In the genomic region with DNA sequence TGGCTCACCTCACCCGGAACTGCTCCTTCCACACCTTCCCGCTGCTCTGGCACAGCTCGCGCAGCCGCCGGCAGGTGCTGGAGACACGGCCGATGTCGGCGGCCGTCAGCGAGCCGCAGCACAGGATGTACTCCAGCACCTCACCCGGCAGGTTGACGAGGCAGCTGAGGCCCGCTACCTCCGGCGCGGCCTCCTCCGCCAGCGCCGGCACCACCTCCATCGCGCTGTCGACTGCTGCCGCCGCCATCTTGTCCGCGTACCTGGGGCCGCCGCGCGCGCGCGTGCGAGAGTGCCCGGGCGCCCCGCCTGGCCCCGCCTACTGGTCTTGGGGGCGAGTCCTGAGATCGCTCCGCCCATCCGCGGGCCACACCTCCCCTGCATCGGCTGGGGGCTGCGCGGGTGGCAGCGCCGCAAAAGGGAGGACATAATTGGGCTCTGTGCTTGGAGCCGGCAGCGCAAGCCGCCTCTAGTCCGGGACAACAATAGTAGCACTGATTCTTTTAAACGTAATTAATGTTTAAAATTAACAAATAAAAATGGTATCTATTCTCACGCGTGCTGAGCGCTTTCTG, we compare ENCODE assay signal across 8 cellular contexts. TPM values are rescaled to one million over a fixed set of nuclear protein-coding genes. Genes with fewer than 3 reads are reported as not detected.
DNase-seq lines count a peak whose midpoint lies in the region; ATAC-seq, FAIRE-seq and TF ChIP-seq lines count a peak whose summit lies in the region.

A gene with protein sequence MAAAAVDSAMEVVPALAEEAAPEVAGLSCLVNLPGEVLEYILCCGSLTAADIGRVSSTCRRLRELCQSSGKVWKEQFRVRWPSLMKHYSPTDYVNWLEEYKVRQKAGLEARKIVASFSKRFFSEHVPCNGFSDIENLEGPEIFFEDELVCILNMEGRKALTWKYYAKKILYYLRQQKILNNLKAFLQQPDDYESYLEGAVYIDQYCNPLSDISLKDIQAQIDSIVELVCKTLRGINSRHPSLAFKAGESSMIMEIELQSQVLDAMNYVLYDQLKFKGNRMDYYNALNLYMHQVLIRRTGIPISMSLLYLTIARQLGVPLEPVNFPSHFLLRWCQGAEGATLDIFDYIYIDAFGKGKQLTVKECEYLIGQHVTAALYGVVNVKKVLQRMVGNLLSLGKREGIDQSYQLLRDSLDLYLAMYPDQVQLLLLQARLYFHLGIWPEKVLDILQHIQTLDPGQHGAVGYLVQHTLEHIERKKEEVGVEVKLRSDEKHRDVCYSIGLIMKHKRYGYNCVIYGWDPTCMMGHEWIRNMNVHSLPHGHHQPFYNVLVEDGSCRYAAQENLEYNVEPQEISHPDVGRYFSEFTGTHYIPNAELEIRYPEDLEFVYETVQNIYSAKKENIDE (minus strand): TSS at position 261 of the 572 bp plus-strand sequence. CDS start 14 bp downstream, at position 247.

- H3K27ac Mint-ChIP-seq in CD8-positive, alpha-beta memory T cell: peak within 1 kb of the TSS; percentile 70 to 96 (median 93)

- TF ChIP-seq EP300 in H1 (IDR thresholded peaks at IDR 0.05; ENCODE audit: borderline replicate concordance in 1 of 2, low read depth in 2 of 2, low read length in 2 of 2): no peak

- no peaks in the 10 kb centered on the region for H3K9me3 ChIP-seq in CD8-positive, alpha-beta memory T cell (ENCODE audit: low read length)
- no peaks in the 10 kb centered on the region for H3K9me3 ChIP-seq in H1 (ENCODE audit: insufficient read depth in 2 of 2, low read depth in 1 of 2, low read length in 1 of 2)

- peak within 1 kb of the TSS; percentile 97 for H4K8ac ChIP-seq in H1 (ENCODE audit: extremely low read depth, insufficient read depth, low read length)
- no peak within 1 kb of the TSS for H4K8ac ChIP-seq in mesendoderm (ENCODE audit: low read depth, low read length)

- no peak within 1 kb of the TSS for H3K14ac ChIP-seq in H1 (ENCODE audit: insufficient read length)

- H3K18ac ChIP-seq in H1 (ENCODE audit: extremely low read depth, low read length) (peak within 1 kb of the TSS; percentile 99), mesendoderm (ENCODE audit: low read length) (peak within 1 kb of the TSS; percentile 82)

- H3K23ac ChIP-seq in H1 (ENCODE audit: insufficient read length) (no peak within 1 kb of the TSS), mesendoderm (ENCODE audit: low read length) (peak within 1 kb of the TSS; percentile 80)

- H3K4me2 ChIP-seq in H1 (ENCODE audit: insufficient read depth in 1 of 2, low read depth in 2 of 2, low read length in 2 of 2) (peak within 1 kb of the TSS; percentile 92 to 100), mesendoderm (ENCODE audit: low read length) (peak within 1 kb of the TSS; percentile 98)

- H2AK5ac ChIP-seq in H1 (ENCODE audit: low read depth, low read length): 0 out of 2 replicates have a peak within 1 kb of the TSS, but pooled peaks have one; percentile 65
- H2AK5ac ChIP-seq in mesendoderm (ENCODE audit: low read length): no peak within 1 kb of the TSS

- H3K4me1 ChIP-seq in CD8-positive, alpha-beta memory T cell (ENCODE audit: insufficient read depth, low read length): peaks cover 10% of the 10 kb centered on the region
- H3K4me1 ChIP-seq in H1 (replicated peaks in 1 of 4; ENCODE audit: control insufficient read depth in 3 of 4, insufficient read depth in 4 of 4, low read length in 3 of 4) (peaks cover 2 to 9% (median 4%) of the 10 kb centered on the region in 4 experiments; a peak in 5 of 7 replicates), mesendoderm (ENCODE audit: control insufficient read depth, low read depth, low read length) (no peaks in the 10 kb centered on the region)

- peak within 1 kb of the TSS; percentile 39 for H3K56ac ChIP-seq in H1 (replicated peaks; ENCODE audit: insufficient read length, low read depth, low read length)
- peak within 1 kb of the TSS; percentile 100 for H3K56ac ChIP-seq in mesendoderm (ENCODE audit: low read length)

- H3K79me1 ChIP-seq in H1 (ENCODE audit: low read depth, low read length) (peaks cover 8% of the 10 kb centered on the region), mesendoderm (ENCODE audit: low read length) (peaks cover 11% of the 10 kb centered on the region)

- H3K9me3 Mint-ChIP-seq in CD8-positive, alpha-beta memory T cell: no peaks in the 10 kb centered on the region

- no peak within 1 kb of the TSS for H2BK15ac ChIP-seq in H1 (ENCODE audit: low read length)
- no peak within 1 kb of the TSS for H2BK15ac ChIP-seq in mesendoderm (replicated peaks; ENCODE audit: low read depth)

- peaks cover 13% of the 10 kb centered on the region; the same call in 1 of the 2 replicates for H3K23me2 ChIP-seq in H1 (ENCODE audit: low read depth, low read length)

- H3K4ac ChIP-seq in H1 (replicated peaks; ENCODE audit: insufficient read length, low read depth, low read length) (no peak within 1 kb of the TSS), mesendoderm (ENCODE audit: low read depth, low read length) (peak within 1 kb of the TSS; percentile 94)

- peaks cover 0 to 38% (median 2%) of the 10 kb centered on the region in 3 donors for H3K36me3 Mint-ChIP-seq in CD8-positive, alpha-beta memory T cell

- POLR2A ChIA-PET in CD8-positive, alpha-beta memory T cell (lab: Charles Lee): no interaction called here
- POLR2A ChIA-PET in H1 (lab: Charles Lee; ENCODE audit: partially characterized antibody): interaction anchor here (0.8 to 1.2 kb wide), 4 partner anchors 12 to 184 kb away, joined by 3 to 5 read pairs (median 4); no protein-coding TSS in a partner anchor

- TF ChIP-seq POLR2A in H1 (IDR thresholded peaks at IDR 0.05; ENCODE audit: control extremely low read depth in 1 of 2, low read depth in 2 of 2, low read length in 2 of 2): peak; percentile 86 to 89

- peak within 1 kb of the TSS; percentile 96 for H4K91ac ChIP-seq in H1 (replicated peaks; ENCODE audit: insufficient read length, low read length)

- H2BK20ac ChIP-seq in H1 (ENCODE audit: low read length): no peak within 1 kb of the TSS

- H3K4me3 ChIP-seq in CD8-positive, alpha-beta memory T cell (ENCODE audit: low read length): peak within 1 kb of the TSS; percentile 84
- peak within 1 kb of the TSS; percentile 91 to 99 (median 98) for H3K4me3 ChIP-seq in H1 (ENCODE audit: extremely low read depth in 1 of 4, insufficient read depth in 2 of 4, low read depth in 3 of 4, low read length in 4 of 4)
- peak within 1 kb of the TSS; percentile 98 for H3K4me3 ChIP-seq in mesendoderm (ENCODE audit: low read length)

- H3K9ac ChIP-seq in H1 (replicated peaks in 1 of 4; ENCODE audit: extremely low read depth in 1 of 4, low read depth in 3 of 4, low read length in 3 of 4): peak within 1 kb of the TSS; percentile 89 to 96 (median 93)
- H3K9ac ChIP-seq in mesendoderm (ENCODE audit: low read length): peak within 1 kb of the TSS; percentile 96

- H2AFZ ChIP-seq in H1 (ENCODE audit: low read length): peak within 1 kb of the TSS; percentile 77; the same call in 1 of the 2 replicates

- H2BK5ac ChIP-seq in H1 (ENCODE audit: low read depth, low read length) (peak within 1 kb of the TSS; percentile 95; the same call in 1 of the 2 replicates), mesendoderm (ENCODE audit: low read length) (no peak within 1 kb of the TSS)

- peaks cover 9% of the 10 kb centered on the region for H3K36me3 ChIP-seq in CD8-positive, alpha-beta memory T cell (ENCODE audit: insufficient read depth, low read length)
- H3K36me3 ChIP-seq in H1 (ENCODE audit: control insufficient read depth in 2 of 4, insufficient read depth in 4 of 4, low read length in 3 of 4) (peaks cover 3 to 18% (median 10%) of the 10 kb centered on the region in 4 experiments; a peak in 4 of 8 replicates), mesendoderm (ENCODE audit: control insufficient read depth, insufficient read depth, low read length) (no peaks in the 10 kb centered on the region)

- CTCF ChIA-PET in CD8-positive, alpha-beta memory T cell (lab: Charles Lee): no interaction called here
- CTCF ChIA-PET in H1 (lab: Charles Lee; ENCODE audit: partially characterized antibody): no interaction called here

- TF ChIP-seq CTCF in H1 (IDR thresholded peaks at IDR 0.05; ENCODE audit: control extremely low read depth in 1 of 3, insufficient read depth in 1 of 3, low read depth in 1 of 3, low read length in 3 of 3): no peak

- peak; percentile 88 for ATAC-seq in GM19468 (IDR thresholded peaks at IDR 0.05; ENCODE audit: extremely low read depth, unreplicated experiment)

- no peak within 1 kb of the TSS for H2BK120ac ChIP-seq in H1 (replicated peaks; ENCODE audit: low read depth, low read length)
- H2BK120ac ChIP-seq in mesendoderm (ENCODE audit: low read depth, low read length): no peak within 1 kb of the TSS

- TF ChIP-seq RAD21 in H1 (IDR thresholded peaks at IDR 0.05 in 1 of 2, conservative IDR thresholded peaks at IDR 0.05 in 1 of 2; ENCODE audit: low read depth in 2 of 2, low read length in 2 of 2): no peak

- H3K79me2 ChIP-seq in H1 (ENCODE audit: control insufficient read depth in 1 of 2, insufficient read depth in 2 of 2, low read length in 2 of 2): peaks cover 7 to 33% of the 10 kb centered on the region in 2 experiments; a peak in 3 of 4 replicates
- peaks cover 16% of the 10 kb centered on the region for H3K79me2 ChIP-seq in mesendoderm (ENCODE audit: control insufficient read depth, insufficient read depth, low read length)

- peaks cover 4 to 7% of the 10 kb centered on the region in 2 donors for H3K27me3 Mint-ChIP-seq in CD8-positive, alpha-beta memory T cell

- peak; percentile 90 to 95 (median 93) for DNase-seq in CD8-positive, alpha-beta memory T cell
- DNase-seq in HS-5 (ENCODE audit: low read depth): peak; percentile 37
- peak; percentile 63 for DNase-seq in NK-92 (lab: John Stamatoyannopoulos, UW; ENCODE audit: unreplicated experiment)
- peak; percentile 79 to 93 (median 84) for DNase-seq in activated CD8-positive, alpha-beta memory T cell treated with anti-CD3 and anti-CD28 coated beads for 48 hours (ENCODE audit: low read depth in 2 of 3, low spot score in 2 of 3)
- peak; percentile 72 to 98 for DNase-seq in H1 (ENCODE audit: low read depth in 1 of 2, low spot score in 2 of 2)
- peak; percentile 93 for DNase-seq in mesendoderm
- peak; percentile 90 for DNase-seq in stimulated activated CD8-positive, alpha-beta memory T cell treated with anti-CD3 and anti-CD28 coated beads, Interleukin-12 subunit alpha, Interleukin-12 subunit beta, amount 100 ng/mL, for 4 hours (ENCODE audit: low read depth)

- peaks cover 29 to 47% (median 32%) of the 10 kb centered on the region in 3 donors for H3K4me1 Mint-ChIP-seq in CD8-positive, alpha-beta memory T cell

- no peak for FAIRE-seq in H1 (lab: Jason Lieb, UNC)

- H4K5ac ChIP-seq in H1 (ENCODE audit: insufficient read length, low read depth, low read length) (peak within 1 kb of the TSS; percentile 94), mesendoderm (ENCODE audit: low read length) (no peak within 1 kb of the TSS)

- H3K4me3 Mint-ChIP-seq in CD8-positive, alpha-beta memory T cell: peak within 1 kb of the TSS; percentile 91 to 98 (median 94)

- no peaks in the 10 kb centered on the region for H3K27me3 ChIP-seq in CD8-positive, alpha-beta memory T cell (ENCODE audit: insufficient read depth, low read length, poor library complexity, severe bottlenecking)
- peaks cover 0 to 2% (median 0%) of the 10 kb centered on the region in 4 experiments; a peak in 1 of 7 replicates for H3K27me3 ChIP-seq in H1 (replicated peaks in 1 of 4; ENCODE audit: control insufficient read depth in 3 of 4, extremely low read depth in 1 of 4, insufficient read depth in 3 of 4, low read length in 3 of 4)
- no peaks in the 10 kb centered on the region for H3K27me3 ChIP-seq in mesendoderm (ENCODE audit: insufficient read depth, low read length, poor library complexity)

- H3K27ac ChIP-seq in CD8-positive, alpha-beta memory T cell (ENCODE audit: low read depth, low read length): peak within 1 kb of the TSS; percentile 64
- peak within 1 kb of the TSS; percentile 88 for H3K27ac ChIP-seq in H1 (ENCODE audit: low read depth, low read length)
- H3K27ac ChIP-seq in mesendoderm (ENCODE audit: low read depth, low read length): no peak within 1 kb of the TSS

- WGBS in H1 (ENCODE audit: extremely low coverage in 1 of 2, insufficient coverage in 1 of 2, insufficient read length in 1 of 2, insufficient replicate concordance in 2 of 2, low coverage in 1 of 2, low lambda C conversion rate in 2 of 2, missing lambda C conversion rate in 1 of 2), 2 experiments: 2% methylated on average over 40 of the region's 59 CpGs; no CpG with 5 or more reads in 1 of the 2 experiments
- no CpG with 5 or more reads among the region's 59 CpGs for WGBS in mesendoderm (ENCODE audit: extremely low coverage, insufficient coverage, low lambda C conversion rate)

- H2BK12ac ChIP-seq in H1 (ENCODE audit: low read depth, low read length): peak within 1 kb of the TSS; percentile 75

- peaks cover 0 to 10% of the 10 kb centered on the region in 2 experiments for H4K20me1 ChIP-seq in H1 (replicated peaks in 1 of 2; ENCODE audit: control insufficient read depth in 1 of 2, insufficient read depth in 2 of 2, low read length in 2 of 2)

RNA-seq across cellular contexts. Expression of the gene that starts here (rescaled TPM):
- 10 to 100 TPM; 27.3 to 34.6 TPM for total RNA-seq in CD8-positive, alpha-beta memory T cell
- polyA plus RNA-seq in CD8-positive, alpha-beta memory T cell: 48.6 TPM
- total RNA-seq in H1 (2021; fragmentation: NEBNext Ultra II Directional; extraction: Animal tissue kit (Norgen Biotek cat#: 25700)): 57.0 TPM in 2 replicates
- 80.6 and 143 TPM in 2 replicates for polyA plus RNA-seq in H1 (2011; rRNA removed)
- 89.9 TPM for polyA plus RNA-seq in H1 (2011; cell fraction: cytosol; rRNA removed)
- 141 TPM for polyA plus RNA-seq in H1 (2011; cell fraction: nucleus; rRNA removed)
- polyA plus RNA-seq in H1 (2012, experiment 1 of 2): 30.7 to 45.3 TPM (median 34.9 TPM) in 4 replicates
- polyA plus RNA-seq in H1 (2012, experiment 2 of 2): 7.8 TPM
- polyA plus RNA-seq in H1 (2013, experiment 1 of 2): 21.9 TPM
- 22.1 TPM for polyA plus RNA-seq in H1 (2013, experiment 2 of 2)
- polyA minus RNA-seq in H1 (2011; rRNA and poly(A)+ RNA removed): 91.3 and 105 TPM in 2 replicates
- 58.1 TPM for polyA minus RNA-seq in H1 (2011; cell fraction: cytosol; rRNA and poly(A)+ RNA removed)
- polyA minus RNA-seq in H1 (2011; cell fraction: nucleus; rRNA and poly(A)+ RNA removed): 39.9 TPM
- polyA plus RNA-seq in mesendoderm (2013, experiment 1 of 2): 22.7 TPM
- polyA plus RNA-seq in mesendoderm (2013, experiment 2 of 2): 24.1 TPM

Comparison
In these comparisons a context has a peak if more than half of its experiments do, and no peak if none do; other contexts are left out.
1. DNase-seq: peak in every context shown above with its lines; median percentile 93 in CD8-positive, alpha-beta memory T cell; 93 in mesendoderm; 90 in stimulated activated CD8-positive, alpha-beta memory T cell treated with anti-CD3 and anti-CD28 coated beads, Interleukin-12 subunit alpha, Interleukin-12 subunit beta, amount 100 ng/mL, for 4 hours; 85 in H1; 84 in activated CD8-positive, alpha-beta memory T cell treated with anti-CD3 and anti-CD28 coated beads for 48 hours; 63 in NK-92; 37 in HS-5.